In genomic region chr4:51655-52277, GRCh38 we compare ENCODE assay signal across 7 cellular contexts. TPM values are rescaled to one million over a fixed set of nuclear protein-coding genes. Genes with fewer than 3 reads are reported as not detected.
A peak's percentile ranks its signal among the peaks of the same experiment; 100 is the strongest.
DNase-seq lines count a peak whose midpoint lies in the region; ATAC-seq and TF ChIP-seq lines count a peak whose summit lies in the region.
"Not testable (repeated sequence)": the region's sequence is repeated elsewhere in the genome, so short reads cannot be mapped to it uniquely, and the experiment has no call there.

No MANE protein-coding gene starts in this region.

- not testable (repeated sequence) for H3K79me2 ChIP-seq in OCI-LY3 (ENCODE audit: low read length)

- H3K4me2 ChIP-seq in OCI-LY3 (ENCODE audit: low read length) = not testable (repeated sequence)

- H2AFZ ChIP-seq in OCI-LY3 (ENCODE audit: low read depth, low read length) = not testable (repeated sequence)

- H3K4me3 ChIP-seq in OCI-LY3 (ENCODE audit: low read length) = not testable (repeated sequence)

- H3K36me3 Mint-ChIP-seq in activated T-cell treated with anti-CD3 and anti-CD28 coated beads, Interleukin-2, amount 50 U/mL, for 72 hours (ENCODE audit: insufficient read depth in 2 of 2); memory B cell: not testable (repeated sequence)

- H3K4me1 Mint-ChIP-seq in activated T-cell treated with anti-CD3 and anti-CD28 coated beads, Interleukin-2, amount 50 U/mL, for 72 hours (ENCODE audit: low read depth); memory B cell: not testable (repeated sequence)

- not testable (repeated sequence) for H3K4me3 Mint-ChIP-seq in activated T-cell treated with anti-CD3 and anti-CD28 coated beads, Interleukin-2, amount 50 U/mL, for 72 hours; memory B cell

- not testable (repeated sequence) for H4K20me1 ChIP-seq in OCI-LY3 (ENCODE audit: insufficient read depth, low read length)

- peak in 1 of 2 donors; percentile 8 for DNase-seq in activated T-cell treated with anti-CD3 and anti-CD28 coated beads, Interleukin-2, amount 50 U/mL, for 72 hours
- peak in 1 of 2 donors; percentile 43 for DNase-seq in memory B cell (ENCODE audit: low spot score in 2 of 2)

- not testable (repeated sequence) for H3K27me3 Mint-ChIP-seq in activated T-cell treated with anti-CD3 and anti-CD28 coated beads, Interleukin-2, amount 50 U/mL, for 72 hours (ENCODE audit: low read depth); memory B cell

- H3K27ac ChIP-seq in OCI-LY3 (ENCODE audit: low read length) = peak overlapping the region; percentile 86

- H3K27me3 ChIP-seq in OCI-LY3 (ENCODE audit: low read depth, low read length) = not testable (repeated sequence)

- not testable (repeated sequence) for H3K9me3 ChIP-seq in OCI-LY3 (ENCODE audit: insufficient read depth, low read length)

- H3K36me3 ChIP-seq in OCI-LY3 (replicated peaks; ENCODE audit: low read depth, low read length) = not testable (repeated sequence)

- peak; percentile 67 for ATAC-seq in GM18868 (IDR thresholded peaks at IDR 0.05; ENCODE audit: unreplicated experiment)
- ATAC-seq in GM21447 (IDR thresholded peaks at IDR 0.05; ENCODE audit: unreplicated experiment) = peak; percentile 75
- peak; percentile 73 for ATAC-seq in HG02852 (IDR thresholded peaks at IDR 0.05; ENCODE audit: unreplicated experiment)
- ATAC-seq in HG03175 (IDR thresholded peaks at IDR 0.05; ENCODE audit: unreplicated experiment) = peak; percentile 44
- peak; percentile 50 to 61 for ATAC-seq in activated T-cell treated with anti-CD3 and anti-CD28 coated beads, Interleukin-2, amount 50 U/mL, for 72 hours (replicated peaks in 1 of 2)
- peak; percentile 79 for ATAC-seq in memory B cell (ENCODE audit: low read depth)

- H3K27ac Mint-ChIP-seq in activated T-cell treated with anti-CD3 and anti-CD28 coated beads, Interleukin-2, amount 50 U/mL, for 72 hours; memory B cell: not testable (repeated sequence)

- TF ChIP-seq CTCF in OCI-LY3 (IDR thresholded peaks at IDR 0.05; ENCODE audit: low read depth, low read length) = not testable (repeated sequence)

- not testable (repeated sequence) for H3K9me3 Mint-ChIP-seq in activated T-cell treated with anti-CD3 and anti-CD28 coated beads, Interleukin-2, amount 50 U/mL, for 72 hours; memory B cell

- not testable (repeated sequence) for H3K9ac ChIP-seq in OCI-LY3 (ENCODE audit: low read length)

- H3K4me1 ChIP-seq in OCI-LY3 (ENCODE audit: low read length) = peaks cover 17% of the 10 kb centered on the region

RNA-seq across cellular contexts. Expression of gene ZNF595, which starts 1.4 kb away (rescaled TPM):
- total RNA-seq in activated T-cell treated with anti-CD3 and anti-CD28 coated beads, Interleukin-2, amount 50 U/mL, for 72 hours = 1 to 10 TPM; 3.0 to 3.4 TPM
